ENCODE assay signal across 8 cellular contexts in the genomic region with DNA sequence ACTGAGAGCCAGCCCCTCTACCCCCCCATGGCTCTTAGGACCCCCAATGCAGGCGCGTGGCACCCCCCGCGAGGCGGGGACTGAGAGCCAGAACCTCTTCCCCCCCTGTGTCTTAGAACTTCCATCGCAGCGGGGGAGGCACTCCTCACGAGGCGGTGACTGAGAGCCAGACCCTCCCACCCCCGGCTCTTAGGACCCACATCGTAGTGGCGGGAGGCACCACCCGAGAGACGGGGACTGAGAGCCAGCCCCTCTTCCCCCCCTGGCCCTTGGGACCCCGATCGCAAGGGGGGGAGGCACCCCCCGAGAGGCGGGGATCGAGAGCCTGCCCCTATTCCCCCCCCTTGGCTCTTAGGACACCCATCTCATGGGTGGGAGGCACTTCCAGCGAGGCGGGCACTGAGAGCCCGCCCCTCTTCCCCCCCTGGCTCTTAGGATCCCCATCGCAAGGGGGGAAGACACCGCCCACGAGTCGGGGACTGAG. TPM values are rescaled to one million over a fixed set of nuclear protein-coding genes. Genes with fewer than 3 reads are reported as not detected.
DNase-seq lines count a peak whose midpoint lies in the region; ATAC-seq and FAIRE-seq lines count a peak whose summit lies in the region.

No MANE protein-coding gene starts in this region.

- ATAC-seq in T-helper 17 cell (peak; percentile 45), left ventricle myocardium superior (peak; percentile 49), HG03039 (IDR thresholded peaks at IDR 0.05; ENCODE audit: unreplicated experiment) (no peak), HG02852 (IDR thresholded peaks at IDR 0.05; ENCODE audit: unreplicated experiment) (no peak)

- H3K4me3 Mint-ChIP-seq in CD8-positive, alpha-beta memory T cell: peak overlapping the region; percentile 80 to 91 (median 84)
- peak overlapping the region; percentile 80 for H3K4me3 Mint-ChIP-seq in T-helper 17 cell

- peaks cover 11% of the 10 kb centered on the region for H3K27me3 ChIP-seq in CD8-positive, alpha-beta memory T cell (ENCODE audit: insufficient read depth, low read length, poor library complexity, severe bottlenecking)

- CTCF ChIA-PET in CD8-positive, alpha-beta memory T cell (lab: Charles Lee): no interaction called here

- H3K4me1 Mint-ChIP-seq in CD8-positive, alpha-beta memory T cell: peaks cover 0 to 20% (median 8%) of the 10 kb centered on the region in 3 donors
- H3K4me1 Mint-ChIP-seq in T-helper 17 cell: peaks cover 6% of the 10 kb centered on the region

- H3K4me1 ChIP-seq in CD8-positive, alpha-beta memory T cell (ENCODE audit: insufficient read depth, low read length): peaks cover 17% of the 10 kb centered on the region

- H3K27ac ChIP-seq in CD8-positive, alpha-beta memory T cell (ENCODE audit: low read depth, low read length): no peak overlapping the region
- H3K27ac ChIP-seq in skin epidermis: no peak overlapping the region

- H3K27me3 Mint-ChIP-seq in CD8-positive, alpha-beta memory T cell: peaks cover 12 to 25% of the 10 kb centered on the region in 2 donors
- H3K27me3 Mint-ChIP-seq in T-helper 17 cell: peaks cover 8% of the 10 kb centered on the region

- H3K9me3 ChIP-seq in CD8-positive, alpha-beta memory T cell (ENCODE audit: low read length): no peaks in the 10 kb centered on the region
- H3K9me3 ChIP-seq in T-helper 17 cell (ENCODE audit: control insufficient read depth, low read length, poor library complexity, severe bottlenecking): no peaks in the 10 kb centered on the region

- peak overlapping the region in 1 of 8 donors; percentile 81 for H3K27ac Mint-ChIP-seq in CD8-positive, alpha-beta memory T cell
- H3K27ac Mint-ChIP-seq in T-helper 17 cell: no peak overlapping the region

- no peaks in the 10 kb centered on the region for H3K36me3 ChIP-seq in CD8-positive, alpha-beta memory T cell (ENCODE audit: insufficient read depth, low read length)

- POLR2A ChIA-PET in CD8-positive, alpha-beta memory T cell (lab: Charles Lee): no interaction called here

- H3K9me3 Mint-ChIP-seq in CD8-positive, alpha-beta memory T cell: no peaks in the 10 kb centered on the region

- intact Hi-C loops in left ventricle myocardium superior (cut with micrococcal nuclease): no loop called here

- DNase-seq in CD8-positive, alpha-beta memory T cell: peak in 2 of 5 donors; percentile 23 to 56
- DNase-seq in HTR-8/SVneo (ENCODE audit: insufficient read length, low spot score) (peak; percentile 53), T-helper 17 cell (peak in 1 of 3 donors; percentile 23), left ventricle myocardium superior (no peak), midbrain (lab: John Stamatoyannopoulos, UW) (no peak)

- no peaks in the 10 kb centered on the region for H3K36me3 Mint-ChIP-seq in CD8-positive, alpha-beta memory T cell
- no peaks in the 10 kb centered on the region for H3K36me3 Mint-ChIP-seq in T-helper 17 cell (ENCODE audit: low read depth)

- FAIRE-seq in HTR-8/SVneo (lab: Jason Lieb, UNC): no peak

- peak overlapping the region; percentile 53 for H3K4me3 ChIP-seq in CD8-positive, alpha-beta memory T cell (ENCODE audit: low read length)
- peak overlapping the region in 4 of 7 experiments; percentile 4 to 36 (median 24) for H3K4me3 ChIP-seq in skin epidermis

RNA-seq across cellular contexts. Expression of a gene that starts 44.7 kb away (rescaled TPM):
- 100 to 1,000 TPM; 119 to 122 TPM for total RNA-seq in CD8-positive, alpha-beta memory T cell
- 17.2 TPM for polyA plus RNA-seq in CD8-positive, alpha-beta memory T cell
- total RNA-seq in T-helper 17 cell (10 to 100 TPM; 53.6 to 66.3 TPM), left ventricle myocardium superior (5.0 TPM)

Comparison
In these comparisons a context has a peak if more than half of its experiments do, and no peak if none do; other contexts are left out.
1. ATAC-seq: peak in T-helper 17 cell (single experiment) and left ventricle myocardium superior (single experiment); none in HG03039 (single experiment) and HG02852 (single experiment).